ENCODE assay signal across 6 cellular contexts in the genomic region with DNA sequence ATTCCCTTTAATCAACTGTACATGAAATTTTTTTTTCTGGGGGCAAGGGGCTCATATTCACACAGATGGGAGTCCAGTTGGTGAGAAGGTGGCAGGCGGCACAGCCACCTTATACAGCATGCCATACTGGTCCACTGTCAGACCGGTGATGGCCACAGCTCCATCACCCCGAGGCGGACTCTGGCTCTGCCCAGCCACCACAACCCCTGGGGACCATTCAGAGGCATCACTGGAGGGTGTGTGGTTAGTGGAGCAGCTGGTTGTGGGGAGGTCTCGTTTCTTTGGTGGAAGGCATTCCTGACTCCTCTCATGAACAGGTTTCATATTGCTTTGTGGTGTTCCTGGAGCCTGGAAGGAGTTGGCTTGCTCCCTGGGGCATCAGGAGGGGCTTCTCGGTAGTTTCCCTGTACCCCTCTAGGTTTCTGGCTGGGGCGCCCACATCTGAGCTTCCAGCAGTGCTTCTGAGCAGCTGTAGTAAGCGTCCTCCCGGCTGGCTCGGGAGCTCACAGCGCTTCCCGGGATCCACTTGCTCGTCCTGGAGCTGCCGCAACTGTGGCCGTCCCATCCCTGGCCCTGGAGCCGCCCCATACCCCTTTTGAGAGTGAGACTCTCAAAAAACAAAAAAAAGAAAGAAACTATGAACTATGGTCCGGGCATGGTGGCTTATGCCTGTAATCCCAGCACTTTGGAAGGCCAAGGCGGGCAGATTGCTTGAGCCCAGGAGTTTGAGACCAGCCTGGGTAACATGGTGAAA. TPM values are rescaled to one million over a fixed set of nuclear protein-coding genes. Genes with fewer than 3 reads are reported as not detected.
DNase-seq lines count a peak whose midpoint lies in the region; ATAC-seq and TF ChIP-seq lines count a peak whose summit lies in the region.
"Not testable (repeated sequence)": the region's sequence is repeated elsewhere in the genome, so short reads cannot be mapped to it uniquely, and the experiment has no call there.

No MANE protein-coding gene starts in this region.

- peak overlapping the region; percentile 47 for H3K27ac Mint-ChIP-seq in Calu3 (ENCODE audit: unreplicated experiment)
- H3K27ac Mint-ChIP-seq in activated CD4-positive, alpha-beta memory T cell treated with anti-CD3 and anti-CD28 coated beads for 36 hours, result peak overlapping the region; percentile 13
- peak overlapping the region; percentile 44 for H3K27ac Mint-ChIP-seq in central memory CD8-positive, alpha-beta T cell (ENCODE audit: low read depth)
- H3K27ac Mint-ChIP-seq in progenitor cell of endocrine pancreas, result peak overlapping the region; percentile 37

- H3K9me3 ChIP-seq in PC-9 (ENCODE audit: insufficient read depth, low read depth), result not testable (repeated sequence)

- H3K4me1 ChIP-seq in PC-9 (replicated peaks; ENCODE audit: insufficient read depth), result peaks cover 31% of the 10 kb centered on the region

- H4K20me1 ChIP-seq in PC-9 (ENCODE audit: insufficient read depth), result not testable (repeated sequence)

- BruUV-seq in Calu3 (replicated peaks; lab: Mats Ljungman, UMichigan); PC-9 (replicated peaks; lab: Mats Ljungman, UMichigan): not testable (repeated sequence)

- not testable (repeated sequence) for H3K4me3 ChIP-seq in PC-9

- CTCF ChIA-PET in Calu3 (lab: Charles Lee), result interaction anchor here (0.7 kb wide), 1 partner anchor 11 kb away, joined by 3 read pairs; no protein-coding TSS in a partner anchor
- CTCF ChIA-PET in PC-9 (lab: Charles Lee); activated CD4-positive, alpha-beta memory T cell treated with anti-CD3 and anti-CD28 coated beads for 36 hours (lab: Charles Lee): not testable (repeated sequence)

- ATAC-seq in central memory CD8-positive, alpha-beta T cell (replicated peaks; ENCODE audit: extremely low read depth, poor library complexity, severe bottlenecking), result not testable (repeated sequence)

- H3K4me2 ChIP-seq in PC-9, result 0 out of 2 replicates have a peak overlapping the region, but pooled peaks have one; percentile 25

- H3K9me2 ChIP-seq in PC-9 (ENCODE audit: insufficient read depth), result not testable (repeated sequence)

- DNase-seq in Calu3; PC-9; activated CD4-positive, alpha-beta memory T cell treated with anti-CD3 and anti-CD28 coated beads for 36 hours; central memory CD8-positive, alpha-beta T cell (ENCODE audit: low spot score in 2 of 2); progenitor cell of endocrine pancreas (ENCODE audit: low spot score, unreplicated experiment): not testable (repeated sequence)
- peak; percentile 55 for DNase-seq in mesenteric fat pad (ENCODE audit: low spot score)

- POLR2A ChIA-PET in PC-9 (lab: Charles Lee; ENCODE audit: unreplicated experiment); activated CD4-positive, alpha-beta memory T cell treated with anti-CD3 and anti-CD28 coated beads for 36 hours (lab: Charles Lee): not testable (repeated sequence)

- H3K36me3 Mint-ChIP-seq in Calu3 (ENCODE audit: insufficient read depth, unreplicated experiment), result peaks cover 54% of the 10 kb centered on the region
- H3K36me3 Mint-ChIP-seq in activated CD4-positive, alpha-beta memory T cell treated with anti-CD3 and anti-CD28 coated beads for 36 hours, result peaks cover 15% of the 10 kb centered on the region
- peaks cover 26% of the 10 kb centered on the region for H3K36me3 Mint-ChIP-seq in central memory CD8-positive, alpha-beta T cell (ENCODE audit: insufficient read depth)
- H3K36me3 Mint-ChIP-seq in progenitor cell of endocrine pancreas (ENCODE audit: insufficient read depth), result not testable (repeated sequence)

- peaks cover 45% of the 10 kb centered on the region for H3K79me2 ChIP-seq in PC-9 (ENCODE audit: low read depth)

- not testable (repeated sequence) for H3K4me3 Mint-ChIP-seq in Calu3 (ENCODE audit: low read depth, unreplicated experiment); activated CD4-positive, alpha-beta memory T cell treated with anti-CD3 and anti-CD28 coated beads for 36 hours; central memory CD8-positive, alpha-beta T cell; progenitor cell of endocrine pancreas (ENCODE audit: low read depth)

- H2AFZ ChIP-seq in PC-9, result not testable (repeated sequence)

- not testable (repeated sequence) for H3K36me3 ChIP-seq in PC-9 (ENCODE audit: low read depth)

- not testable (repeated sequence) for H3K4me1 Mint-ChIP-seq in Calu3 (ENCODE audit: low read depth, unreplicated experiment)
- H3K4me1 Mint-ChIP-seq in activated CD4-positive, alpha-beta memory T cell treated with anti-CD3 and anti-CD28 coated beads for 36 hours (ENCODE audit: low read depth), result peaks cover 29% of the 10 kb centered on the region
- peaks cover 18% of the 10 kb centered on the region for H3K4me1 Mint-ChIP-seq in central memory CD8-positive, alpha-beta T cell
- H3K4me1 Mint-ChIP-seq in progenitor cell of endocrine pancreas (ENCODE audit: low read depth), result peaks cover 15% of the 10 kb centered on the region

- H3K9me3 Mint-ChIP-seq in Calu3 (ENCODE audit: low read depth, unreplicated experiment); activated CD4-positive, alpha-beta memory T cell treated with anti-CD3 and anti-CD28 coated beads for 36 hours; central memory CD8-positive, alpha-beta T cell; progenitor cell of endocrine pancreas (ENCODE audit: low read depth): not testable (repeated sequence)

- intact Hi-C loops in Calu3 (cut with micrococcal nuclease; ENCODE audit: unreplicated experiment); PC-9 (cut with micrococcal nuclease; ENCODE audit: unreplicated experiment); activated CD4-positive, alpha-beta memory T cell treated with anti-CD3 and anti-CD28 coated beads for 36 hours (cut with micrococcal nuclease): not testable (repeated sequence)

- TF ChIP-seq CTCF in Calu3 (IDR thresholded peaks at IDR 0.05; ENCODE audit: unreplicated experiment); PC-9 (conservative IDR thresholded peaks at IDR 0.05); progenitor cell of endocrine pancreas (IDR thresholded peaks at IDR 0.05; ENCODE audit: unreplicated experiment): not testable (repeated sequence)

- peak overlapping the region; percentile 66 for H3K27ac ChIP-seq in PC-9

- H3K27me3 Mint-ChIP-seq in Calu3 (ENCODE audit: unreplicated experiment); activated CD4-positive, alpha-beta memory T cell treated with anti-CD3 and anti-CD28 coated beads for 36 hours; central memory CD8-positive, alpha-beta T cell; progenitor cell of endocrine pancreas: not testable (repeated sequence)

- H3K27me3 ChIP-seq in PC-9 (ENCODE audit: insufficient read depth, low read depth), result not testable (repeated sequence)

- peaks cover 47% of the 10 kb centered on the region for H3F3A ChIP-seq in PC-9 (ENCODE audit: insufficient read depth, low read depth)

RNA-seq across cellular contexts. Expression of gene SEC24C, which starts 3.5 kb away (rescaled TPM):
- total RNA-seq in Calu3 (2022) (91.7 and 98.4 TPM in 2 replicates), PC-9 (2021) (83.1 and 105 TPM in 2 replicates), mesenteric fat pad (65.5 TPM), progenitor cell of endocrine pancreas (93.0 and 96.5 TPM in 2 replicates)
- 10 to 100 TPM; 88.3 to 90.7 TPM for total RNA-seq in activated CD4-positive, alpha-beta memory T cell treated with anti-CD3 and anti-CD28 coated beads for 36 hours

RNA-seq across cellular contexts. Expression of gene CHCHD1, which starts 41.2 kb away (rescaled TPM):
- total RNA-seq in Calu3 (2022) (39.2 and 44.1 TPM in 2 replicates), PC-9 (2021) (44.1 and 44.5 TPM in 2 replicates), mesenteric fat pad (17.7 TPM), progenitor cell of endocrine pancreas (36.0 and 38.8 TPM in 2 replicates)
- 10 to 100 TPM; 35.3 to 37.6 TPM for total RNA-seq in activated CD4-positive, alpha-beta memory T cell treated with anti-CD3 and anti-CD28 coated beads for 36 hours

RNA-seq across cellular contexts. Expression of gene AGAP5, which starts 42.8 kb away (rescaled TPM):
- total RNA-seq in Calu3 (2022) (12.1 and 13.4 TPM in 2 replicates), PC-9 (2021) (13.4 and 14.0 TPM in 2 replicates), mesenteric fat pad (7.4 TPM), progenitor cell of endocrine pancreas (15.5 and 17.3 TPM in 2 replicates)
- total RNA-seq in activated CD4-positive, alpha-beta memory T cell treated with anti-CD3 and anti-CD28 coated beads for 36 hours, result 1 to 10 TPM; 7.1 to 7.7 TPM

RNA-seq across cellular contexts. Expression of gene ZSWIM8, which starts 44.7 kb away (rescaled TPM):
- 59.9 and 69.9 TPM in 2 replicates for total RNA-seq in Calu3 (2022)
- 49.2 and 70.0 TPM in 2 replicates for total RNA-seq in PC-9 (2021)
- 10 to 100 TPM; 45.1 to 46.2 TPM for total RNA-seq in activated CD4-positive, alpha-beta memory T cell treated with anti-CD3 and anti-CD28 coated beads for 36 hours
- 91.5 TPM for total RNA-seq in mesenteric fat pad
- total RNA-seq in progenitor cell of endocrine pancreas, result 122 and 144 TPM in 2 replicates
